In the genomic region with DNA sequence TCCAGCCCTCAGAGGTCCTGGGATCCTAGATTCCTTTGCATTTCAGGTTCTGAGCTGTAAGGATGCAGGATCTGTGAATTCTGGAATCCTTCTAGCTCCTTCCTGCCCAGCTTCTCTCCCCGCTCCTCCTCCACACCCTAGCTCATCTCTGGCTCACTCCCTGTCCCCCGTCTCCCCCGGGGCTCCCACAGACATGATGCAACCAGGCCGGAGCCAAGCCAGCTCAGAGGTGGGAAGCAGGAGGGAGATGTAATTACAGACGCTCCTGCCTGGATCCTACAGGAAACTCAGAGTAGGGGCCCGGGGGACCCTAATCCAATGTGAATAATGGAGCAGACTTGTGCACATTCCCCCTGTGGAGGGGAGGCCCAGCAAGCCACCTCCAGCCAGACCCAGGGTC, we compare ENCODE assay signal across 16 cellular contexts. TPM values are rescaled to one million over a fixed set of nuclear protein-coding genes. Genes with fewer than 3 reads are reported as not detected.
DNase-seq lines count a peak whose midpoint lies in the region; ATAC-seq and TF ChIP-seq lines count a peak whose summit lies in the region.
"Had no signal": no experiment of that assay in that cellular context is flagged by ENCODE, and none has a peak within 500 bp of the region (broad histone marks: within the 10 kb centered on the region; RNA-seq: fewer than 3 reads in every experiment).

No MANE protein-coding gene starts in this region.

- H3K27ac ChIP-seq in GM23338 (ENCODE audit: low read depth) (no peak overlapping the region), WERI-Rb-1 (peak overlapping the region; percentile 95), iPS-20b (ENCODE audit: low read length) (no peak overlapping the region), subcutaneous abdominal adipose tissue (ENCODE audit: low read depth, low read length) (peak overlapping the region; percentile 9)
- H3K27ac ChIP-seq: brain microvascular endothelial cell, SJSA1 had no signal

- H3K27me3 ChIP-seq in GM23338 (ENCODE audit: insufficient read depth) (peaks cover 37% of the 10 kb centered on the region), WERI-Rb-1 (ENCODE audit: insufficient read depth, low read depth, severe bottlenecking) (no peaks in the 10 kb centered on the region), iPS-20b (ENCODE audit: insufficient read depth, low read length) (peaks cover 51% of the 10 kb centered on the region), subcutaneous abdominal adipose tissue (ENCODE audit: control insufficient read depth in 5 of 5, insufficient read depth in 4 of 5, low read length in 5 of 5) (peaks cover 3 to 20% (median 16%) of the 10 kb centered on the region in 5 donors)

- H2AFZ ChIP-seq in GM23338, result peak overlapping the region; percentile 94

- H3K4me3 ChIP-seq in GM23338, result no peak overlapping the region
- H3K4me3 ChIP-seq in WERI-Rb-1 (ENCODE audit: low read depth, low read length), result peak overlapping the region; percentile 28; the same call in 1 of the 2 replicates
- H3K4me3 ChIP-seq in iPS-20b (ENCODE audit: low read length), result 0 out of 2 replicates have a peak overlapping the region, but pooled peaks have one; percentile 16
- no peak overlapping the region for H3K4me3 ChIP-seq in subcutaneous abdominal adipose tissue (ENCODE audit: low read depth in 1 of 5, low read length in 5 of 5)
- H3K4me3 ChIP-seq: SJSA1 had no signal

- H3K9me3 ChIP-seq in WERI-Rb-1 (ENCODE audit: severe bottlenecking) (no peaks in the 10 kb centered on the region), iPS-20b (ENCODE audit: insufficient read depth, low read depth, low read length) (no peaks in the 10 kb centered on the region), subcutaneous abdominal adipose tissue (ENCODE audit: control insufficient read depth in 5 of 5, low read length in 5 of 5) (no peaks in the 10 kb centered on the region)
- H3K9me3 ChIP-seq: SJSA1 had no signal

- DNase-seq in GM23338 (ENCODE audit: low spot score) (peak; percentile 34), WERI-Rb-1 (peak; percentile 58), NCI-H187 treated with DMSO at 0.1 percent for 48 hours (lab: John Stamatoyannopoulos, UW) (no peak), NCI-H2029 treated with DMSO at 0.1 percent for 48 hours (lab: John Stamatoyannopoulos, UW) (no peak)
- DNase-seq: activated gamma-delta T cell treated with Interleukin-2 at 50 U/mL for 16 hours; brain microvascular endothelial cell; CD8-positive, alpha-beta memory T cell; foreskin melanocyte; GDM1; immature natural killer cell; NCI-H1930 had no signal

- no peak overlapping the region for H3K4me3 Mint-ChIP-seq in GM23338
- H3K4me3 Mint-ChIP-seq: CD8-positive, alpha-beta memory T cell; immature natural killer cell had no signal

- H3K9me2 ChIP-seq in GM23338 (ENCODE audit: insufficient read depth), result no peaks in the 10 kb centered on the region

- peaks cover 23% of the 10 kb centered on the region for H3K4me1 Mint-ChIP-seq in GM23338

- H3K4me1 ChIP-seq in GM23338 (ENCODE audit: insufficient read depth) (peaks cover 27% of the 10 kb centered on the region), iPS-20b (ENCODE audit: insufficient read depth, low read length) (peaks cover 10% of the 10 kb centered on the region), subcutaneous abdominal adipose tissue (ENCODE audit: control insufficient read depth in 5 of 5, insufficient read depth in 5 of 5, low read length in 5 of 5) (peaks cover 10 to 40% (median 36%) of the 10 kb centered on the region in 5 donors)

- H3K79me2 ChIP-seq in GM23338 (replicated peaks; ENCODE audit: insufficient read depth), result no peaks in the 10 kb centered on the region

- H4K20me1 ChIP-seq in GM23338 (replicated peaks; ENCODE audit: insufficient read depth), result no peaks in the 10 kb centered on the region; the same call in 1 of the 2 replicates

- H3K27ac Mint-ChIP-seq in GM23338, result no peak overlapping the region
- H3K27ac Mint-ChIP-seq: immature natural killer cell had no signal

- TF ChIP-seq CTCF in GM23338 (conservative IDR thresholded peaks at IDR 0.05; ENCODE audit: low read depth in 2 of 2) (no peak), WERI-Rb-1 (IDR thresholded peaks at IDR 0.05; ENCODE audit: low read depth, low read length) (no peak)

- no peak for ATAC-seq in GM23338
- no peak for ATAC-seq in GM18502 (IDR thresholded peaks at IDR 0.05; ENCODE audit: poor library complexity, unreplicated experiment)

- H3K9ac ChIP-seq in iPS-20b (ENCODE audit: low read depth, low read length) (no peak overlapping the region), subcutaneous abdominal adipose tissue (ENCODE audit: low read length in 5 of 5) (no peak overlapping the region)

- no peaks in the 10 kb centered on the region for H3K36me3 ChIP-seq in GM23338 (ENCODE audit: insufficient read depth)
- peaks cover 13% of the 10 kb centered on the region for H3K36me3 ChIP-seq in WERI-Rb-1
- no peaks in the 10 kb centered on the region for H3K36me3 ChIP-seq in iPS-20b (ENCODE audit: insufficient read depth, low read depth, low read length)
- no peaks in the 10 kb centered on the region for H3K36me3 ChIP-seq in subcutaneous abdominal adipose tissue (ENCODE audit: control insufficient read depth in 5 of 5, insufficient read depth in 5 of 5, low read length in 5 of 5)
- H3K36me3 ChIP-seq: brain microvascular endothelial cell, SJSA1 had no signal

- H3K4me2 ChIP-seq in GM23338, result peak overlapping the region; percentile 51; the same call in 1 of the 2 replicates

- H3K9me3 Mint-ChIP-seq in GM23338, result no peaks in the 10 kb centered on the region
- H3K9me3 Mint-ChIP-seq: CD8-positive, alpha-beta memory T cell; immature natural killer cell had no signal

- peaks cover 39% of the 10 kb centered on the region for H3K27me3 Mint-ChIP-seq in GM23338 (ENCODE audit: insufficient read depth, low read depth, poor library complexity)

- 0 out of 2 replicates have a peak, but pooled peaks cover 2% of the 10 kb centered on the region for H3F3A ChIP-seq in GM23338 (replicated peaks; ENCODE audit: low read depth)

- no peaks in the 10 kb centered on the region for H3K36me3 Mint-ChIP-seq in GM23338 (ENCODE audit: low read depth)
- H3K36me3 Mint-ChIP-seq: CD8-positive, alpha-beta memory T cell; immature natural killer cell had no signal

TF ChIP-seq in GM23338, 12 proteins besides CTCF, POLR2A, EP300 and RAD21 (continues in another document):
- no peak for TF ChIP-seq CREB1 (CRISPR knock-in tag; IDR thresholded peaks at IDR 0.05; ENCODE audit: low read depth)
- no peak for TF ChIP-seq ZNF331 (CRISPR knock-in tag; IDR thresholded peaks at IDR 0.05; ENCODE audit: low read depth)
- no peak for TF ChIP-seq POLR2AphosphoS5 (IDR thresholded peaks at IDR 0.05; ENCODE audit: low read depth)
- no peak for TF ChIP-seq JUNB (IDR thresholded peaks at IDR 0.05; ENCODE audit: unreplicated experiment)
- TF ChIP-seq, protein P1, sequence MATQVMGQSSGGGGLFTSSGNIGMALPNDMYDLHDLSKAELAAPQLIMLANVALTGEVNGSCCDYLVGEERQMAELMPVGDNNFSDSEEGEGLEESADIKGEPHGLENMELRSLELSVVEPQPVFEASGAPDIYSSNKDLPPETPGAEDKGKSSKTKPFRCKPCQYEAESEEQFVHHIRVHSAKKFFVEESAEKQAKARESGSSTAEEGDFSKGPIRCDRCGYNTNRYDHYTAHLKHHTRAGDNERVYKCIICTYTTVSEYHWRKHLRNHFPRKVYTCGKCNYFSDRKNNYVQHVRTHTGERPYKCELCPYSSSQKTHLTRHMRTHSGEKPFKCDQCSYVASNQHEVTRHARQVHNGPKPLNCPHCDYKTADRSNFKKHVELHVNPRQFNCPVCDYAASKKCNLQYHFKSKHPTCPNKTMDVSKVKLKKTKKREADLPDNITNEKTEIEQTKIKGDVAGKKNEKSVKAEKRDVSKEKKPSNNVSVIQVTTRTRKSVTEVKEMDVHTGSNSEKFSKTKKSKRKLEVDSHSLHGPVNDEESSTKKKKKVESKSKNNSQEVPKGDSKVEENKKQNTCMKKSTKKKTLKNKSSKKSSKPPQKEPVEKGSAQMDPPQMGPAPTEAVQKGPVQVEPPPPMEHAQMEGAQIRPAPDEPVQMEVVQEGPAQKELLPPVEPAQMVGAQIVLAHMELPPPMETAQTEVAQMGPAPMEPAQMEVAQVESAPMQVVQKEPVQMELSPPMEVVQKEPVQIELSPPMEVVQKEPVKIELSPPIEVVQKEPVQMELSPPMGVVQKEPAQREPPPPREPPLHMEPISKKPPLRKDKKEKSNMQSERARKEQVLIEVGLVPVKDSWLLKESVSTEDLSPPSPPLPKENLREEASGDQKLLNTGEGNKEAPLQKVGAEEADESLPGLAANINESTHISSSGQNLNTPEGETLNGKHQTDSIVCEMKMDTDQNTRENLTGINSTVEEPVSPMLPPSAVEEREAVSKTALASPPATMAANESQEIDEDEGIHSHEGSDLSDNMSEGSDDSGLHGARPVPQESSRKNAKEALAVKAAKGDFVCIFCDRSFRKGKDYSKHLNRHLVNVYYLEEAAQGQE (IDR thresholded peaks at IDR 0.05; ENCODE audit: unreplicated experiment), result no peak

RNA-seq across cellular contexts. Expression of gene GNG8, which starts 4.5 kb away (rescaled TPM):
- not detected in 2 replicates for total RNA-seq in GM23338 (2014; rRNA removed; shearing (Covaris generic))
- 5.7 and 5.9 TPM in 2 replicates for polyA plus RNA-seq in GM23338 (2016; fragmentation: Nextera tagmentation; extraction: Ambion mirVana)
- total RNA-seq: SJSA1, urinary bladder had no signal
- polyA plus RNA-seq: CD8-positive, alpha-beta memory T cell; immature natural killer cell; urinary bladder had no signal

RNA-seq across cellular contexts. Expression of gene PTGIR, which starts 6.6 kb away (rescaled TPM):
- not detected in 2 replicates for total RNA-seq in GM23338 (2014; rRNA removed; shearing (Covaris generic))
- polyA plus RNA-seq in GM23338 (2016; fragmentation: Nextera tagmentation; extraction: Ambion mirVana), result not detected in 2 replicates
- total RNA-seq: SJSA1 had no signal
- polyA plus RNA-seq: CD8-positive, alpha-beta memory T cell had no signal

RNA-seq across cellular contexts. Expression of gene DACT3, which starts 29.5 kb away (rescaled TPM):
- 1.2 and 2.6 TPM in 2 replicates for total RNA-seq in GM23338 (2014; rRNA removed; shearing (Covaris generic))
- 0.75 and 0.78 TPM in 2 replicates for polyA plus RNA-seq in GM23338 (2016; fragmentation: Nextera tagmentation; extraction: Ambion mirVana)
- polyA plus RNA-seq: CD8-positive, alpha-beta memory T cell; immature natural killer cell had no signal

RNA-seq across cellular contexts. Expression of gene CALM3, which starts 30.4 kb away (rescaled TPM):
- 193 and 215 TPM in 2 replicates for total RNA-seq in GM23338 (2014; rRNA removed; shearing (Covaris generic))
- polyA plus RNA-seq in GM23338 (2016; fragmentation: Nextera tagmentation; extraction: Ambion mirVana), result 143 and 148 TPM in 2 replicates

Comparison
In these comparisons a context has a peak if more than half of its experiments do, and no peak if none do; other contexts are left out.
1. DNase-seq: peak in GM23338 (single experiment) and WERI-Rb-1 (single experiment); none in NCI-H187 treated with DMSO at 0.1 percent for 48 hours (single experiment) and NCI-H2029 treated with DMSO at 0.1 percent for 48 hours (single experiment).
2. H3K27ac ChIP-seq: peak in WERI-Rb-1 (single experiment) and subcutaneous abdominal adipose tissue (single experiment); none in GM23338 (single experiment) and iPS-20b (single experiment).
3. H3K4me3 ChIP-seq: peak in WERI-Rb-1 (single experiment) and iPS-20b (single experiment); none in GM23338 (single experiment) and subcutaneous abdominal adipose tissue (0 of 5).